1 cellular context compared by ENCODE assay signal in the genomic region with DNA sequence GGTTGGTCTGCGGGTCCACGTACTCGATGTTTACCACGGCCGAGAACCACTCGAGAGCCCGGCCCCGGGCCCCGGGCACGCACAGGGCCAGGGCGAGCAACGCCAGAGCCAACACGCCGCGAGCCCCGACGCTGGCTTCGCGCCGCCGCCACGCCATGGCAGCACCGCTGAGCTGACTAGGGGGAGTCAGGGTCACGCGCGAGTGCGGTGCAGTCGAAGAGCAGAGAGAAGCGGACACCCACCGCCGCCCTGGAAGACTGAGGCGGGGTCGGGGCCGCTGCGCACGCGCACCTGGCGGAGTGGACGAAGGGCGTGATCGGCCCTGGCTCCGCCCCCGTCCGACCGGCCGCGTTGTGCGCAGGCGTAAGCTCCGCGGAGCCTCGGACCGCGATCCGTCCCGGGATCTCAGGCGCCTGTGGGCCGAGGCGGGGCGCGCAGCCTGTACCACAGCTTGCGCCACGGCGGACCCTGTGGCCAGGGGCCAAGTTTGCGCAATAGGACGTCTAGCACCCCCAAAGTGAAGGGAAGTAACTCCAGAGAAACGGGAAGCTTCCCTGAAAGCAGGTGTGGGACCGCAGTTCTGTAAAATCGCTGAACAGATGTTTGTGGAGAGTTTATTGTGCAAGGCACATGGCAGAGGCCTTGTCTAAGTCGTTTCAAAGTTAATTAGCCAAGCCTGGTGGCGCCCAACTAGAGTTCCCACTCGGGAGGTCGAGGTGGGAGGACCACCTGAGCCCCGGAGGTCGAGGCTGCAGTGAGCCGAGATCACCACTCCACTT.
A peak's percentile ranks its signal among the peaks of the same experiment; 100 is the strongest.
TF ChIP-seq lines count a peak whose summit lies in the region.

A gene with protein sequence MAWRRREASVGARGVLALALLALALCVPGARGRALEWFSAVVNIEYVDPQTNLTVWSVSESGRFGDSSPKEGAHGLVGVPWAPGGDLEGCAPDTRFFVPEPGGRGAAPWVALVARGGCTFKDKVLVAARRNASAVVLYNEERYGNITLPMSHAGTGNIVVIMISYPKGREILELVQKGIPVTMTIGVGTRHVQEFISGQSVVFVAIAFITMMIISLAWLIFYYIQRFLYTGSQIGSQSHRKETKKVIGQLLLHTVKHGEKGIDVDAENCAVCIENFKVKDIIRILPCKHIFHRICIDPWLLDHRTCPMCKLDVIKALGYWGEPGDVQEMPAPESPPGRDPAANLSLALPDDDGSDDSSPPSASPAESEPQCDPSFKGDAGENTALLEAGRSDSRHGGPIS (minus strand): TSS at position 270 of the 779 bp plus-strand sequence. CDS start 113 bp downstream, at position 157.

TF ChIP-seq in HepG2, 621 proteins besides CTCF, POLR2A, EP300 and RAD21 (continued from another document and continues in another):
- peak; percentile 98; the same call in 1 of the 2 replicates for TF ChIP-seq ZNF614 (CRISPR knock-in tag; IDR thresholded peaks at IDR 0.05; ENCODE audit: borderline replicate concordance)
- peak; percentile 69 for TF ChIP-seq RBM39 (IDR thresholded peaks at IDR 0.05; ENCODE audit: low read depth, low read length, poor library complexity, severe bottlenecking)
- TF ChIP-seq MLLT10 (CRISPR knock-in tag; IDR thresholded peaks at IDR 0.05) = no peak
- TF ChIP-seq MXI1 (IDR thresholded peaks at IDR 0.05; ENCODE audit: borderline replicate concordance, low read depth, low read length) = peak; percentile 58; the same call in 2 of the 3 replicates
- peak; percentile 84; the same call in 1 of the 2 replicates for TF ChIP-seq KDM4B (CRISPR knock-in tag; IDR thresholded peaks at IDR 0.05)
- TF ChIP-seq NR2C2 (CRISPR knock-in tag; IDR thresholded peaks at IDR 0.05; ENCODE audit: borderline replicate concordance) = peak; percentile 71
- no peak for TF ChIP-seq ATAD3A (CRISPR knock-in tag; IDR thresholded peaks at IDR 0.05)
- TF ChIP-seq, protein P1, sequence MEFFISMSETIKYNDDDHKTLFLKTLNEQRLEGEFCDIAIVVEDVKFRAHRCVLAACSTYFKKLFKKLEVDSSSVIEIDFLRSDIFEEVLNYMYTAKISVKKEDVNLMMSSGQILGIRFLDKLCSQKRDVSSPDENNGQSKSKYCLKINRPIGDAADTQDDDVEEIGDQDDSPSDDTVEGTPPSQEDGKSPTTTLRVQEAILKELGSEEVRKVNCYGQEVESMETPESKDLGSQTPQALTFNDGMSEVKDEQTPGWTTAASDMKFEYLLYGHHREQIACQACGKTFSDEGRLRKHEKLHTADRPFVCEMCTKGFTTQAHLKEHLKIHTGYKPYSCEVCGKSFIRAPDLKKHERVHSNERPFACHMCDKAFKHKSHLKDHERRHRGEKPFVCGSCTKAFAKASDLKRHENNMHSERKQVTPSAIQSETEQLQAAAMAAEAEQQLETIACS (CRISPR knock-in tag; IDR thresholded peaks at IDR 0.05) = peak; percentile 40
- TF ChIP-seq, protein P2, sequence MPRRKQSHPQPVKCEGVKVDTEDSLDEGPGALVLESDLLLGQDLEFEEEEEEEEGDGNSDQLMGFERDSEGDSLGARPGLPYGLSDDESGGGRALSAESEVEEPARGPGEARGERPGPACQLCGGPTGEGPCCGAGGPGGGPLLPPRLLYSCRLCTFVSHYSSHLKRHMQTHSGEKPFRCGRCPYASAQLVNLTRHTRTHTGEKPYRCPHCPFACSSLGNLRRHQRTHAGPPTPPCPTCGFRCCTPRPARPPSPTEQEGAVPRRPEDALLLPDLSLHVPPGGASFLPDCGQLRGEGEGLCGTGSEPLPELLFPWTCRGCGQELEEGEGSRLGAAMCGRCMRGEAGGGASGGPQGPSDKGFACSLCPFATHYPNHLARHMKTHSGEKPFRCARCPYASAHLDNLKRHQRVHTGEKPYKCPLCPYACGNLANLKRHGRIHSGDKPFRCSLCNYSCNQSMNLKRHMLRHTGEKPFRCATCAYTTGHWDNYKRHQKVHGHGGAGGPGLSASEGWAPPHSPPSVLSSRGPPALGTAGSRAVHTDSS (CRISPR knock-in tag; conservative IDR thresholded peaks at IDR 0.05) = 0 out of 2 replicates have a peak, but pooled peaks have one; percentile 41
- peak; percentile 78 for TF ChIP-seq SOX5 (CRISPR knock-in tag; IDR thresholded peaks at IDR 0.05; ENCODE audit: borderline replicate concordance)
- peak; percentile 98; the same call in 1 of the 2 replicates for TF ChIP-seq ZNF235 (CRISPR knock-in tag; IDR thresholded peaks at IDR 0.05; ENCODE audit: borderline replicate concordance)
- TF ChIP-seq ZNF20 (CRISPR knock-in tag; IDR thresholded peaks at IDR 0.05) = peak; percentile 85
- TF ChIP-seq, protein P3, sequence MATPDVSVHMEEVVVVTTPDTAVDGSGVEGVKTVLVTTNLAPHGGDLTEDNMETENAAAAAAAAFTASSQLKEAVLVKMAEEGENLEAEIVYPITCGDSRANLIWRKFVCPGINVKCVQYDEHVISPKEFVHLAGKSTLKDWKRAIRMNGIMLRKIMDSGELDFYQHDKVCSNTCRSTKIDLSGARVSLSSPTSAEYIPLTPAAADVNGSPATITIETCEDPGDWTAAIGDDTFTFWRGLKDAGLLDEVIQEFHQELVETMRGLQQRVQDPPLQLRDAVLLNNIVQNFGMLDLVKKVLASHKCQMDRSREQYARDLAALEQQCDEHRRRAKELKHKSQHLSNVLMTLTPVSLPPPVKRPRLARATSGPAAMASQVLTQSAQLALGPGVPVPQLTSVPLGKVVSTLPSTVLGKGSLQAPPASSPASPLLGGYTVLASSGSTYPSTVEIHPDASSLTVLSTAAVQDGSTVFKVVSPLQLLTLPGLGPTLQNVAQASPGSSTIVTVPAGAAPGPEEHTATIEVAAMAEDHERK (CRISPR knock-in tag; IDR thresholded peaks at IDR 0.05; ENCODE audit: low read depth) = peak; percentile 38; the same call in 1 of the 2 replicates
- peak; percentile 37; the same call in 1 of the 2 replicates for TF ChIP-seq MAFF (IDR thresholded peaks at IDR 0.05; ENCODE audit: low read depth, low read length)
- peak; percentile 64 for TF ChIP-seq ETV5 (CRISPR knock-in tag; IDR thresholded peaks at IDR 0.05; ENCODE audit: borderline replicate concordance)
- TF ChIP-seq MED13 (CRISPR knock-in tag; IDR thresholded peaks at IDR 0.05) = peak; percentile 87
- peak; percentile 81 for TF ChIP-seq ZNF367 (CRISPR knock-in tag; IDR thresholded peaks at IDR 0.05; ENCODE audit: borderline replicate concordance)
- no peak; the same call in none of the 2 replicates for TF ChIP-seq ZNF615 (CRISPR knock-in tag; IDR thresholded peaks at IDR 0.05; ENCODE audit: borderline replicate concordance)
- TF ChIP-seq, protein P4, sequence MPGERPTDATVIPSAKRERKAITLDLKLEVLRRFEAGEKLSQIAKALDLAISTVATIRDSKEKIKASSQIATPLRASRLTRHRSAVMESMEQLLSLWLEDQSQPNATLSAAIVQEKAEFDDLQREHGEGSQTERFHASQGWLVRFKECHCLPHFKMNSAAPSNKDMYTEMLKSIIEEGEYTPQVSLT (CRISPR knock-in tag; IDR thresholded peaks at IDR 0.05; ENCODE audit: borderline replicate concordance, low read depth) = 0 out of 2 replicates have a peak, but pooled peaks have one; percentile 26
- TF ChIP-seq TBX3 (IDR thresholded peaks at IDR 0.05; ENCODE audit: borderline replicate concordance) = peak; percentile 43; the same call in 1 of the 2 replicates
- TF ChIP-seq, protein P5, sequence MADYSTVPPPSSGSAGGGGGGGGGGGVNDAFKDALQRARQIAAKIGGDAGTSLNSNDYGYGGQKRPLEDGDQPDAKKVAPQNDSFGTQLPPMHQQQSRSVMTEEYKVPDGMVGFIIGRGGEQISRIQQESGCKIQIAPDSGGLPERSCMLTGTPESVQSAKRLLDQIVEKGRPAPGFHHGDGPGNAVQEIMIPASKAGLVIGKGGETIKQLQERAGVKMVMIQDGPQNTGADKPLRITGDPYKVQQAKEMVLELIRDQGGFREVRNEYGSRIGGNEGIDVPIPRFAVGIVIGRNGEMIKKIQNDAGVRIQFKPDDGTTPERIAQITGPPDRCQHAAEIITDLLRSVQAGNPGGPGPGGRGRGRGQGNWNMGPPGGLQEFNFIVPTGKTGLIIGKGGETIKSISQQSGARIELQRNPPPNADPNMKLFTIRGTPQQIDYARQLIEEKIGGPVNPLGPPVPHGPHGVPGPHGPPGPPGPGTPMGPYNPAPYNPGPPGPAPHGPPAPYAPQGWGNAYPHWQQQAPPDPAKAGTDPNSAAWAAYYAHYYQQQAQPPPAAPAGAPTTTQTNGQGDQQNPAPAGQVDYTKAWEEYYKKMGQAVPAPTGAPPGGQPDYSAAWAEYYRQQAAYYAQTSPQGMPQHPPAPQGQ (CRISPR knock-in tag; IDR thresholded peaks at IDR 0.05; ENCODE audit: borderline replicate concordance) = no peak; the same call in 1 of the 2 replicates
- no peak for TF ChIP-seq JUNB (CRISPR knock-in tag; IDR thresholded peaks at IDR 0.05; ENCODE audit: borderline replicate concordance)
- TF ChIP-seq ZNF850 (CRISPR knock-in tag; conservative IDR thresholded peaks at IDR 0.05) = peak; percentile 66; the same call in 1 of the 2 replicates
- peak; percentile 96 for TF ChIP-seq ZFY (CRISPR knock-in tag; IDR thresholded peaks at IDR 0.05)
- TF ChIP-seq HOXA5 (CRISPR knock-in tag; IDR thresholded peaks at IDR 0.05) = peak; percentile 99
- TF ChIP-seq TEAD2 (CRISPR knock-in tag; IDR thresholded peaks at IDR 0.05) = peak; percentile 67; the same call in 1 of the 2 replicates
- TF ChIP-seq KMT2A (CRISPR knock-in tag; IDR thresholded peaks at IDR 0.05) = peak; percentile 95
- peak; percentile 87; the same call in 1 of the 2 replicates for TF ChIP-seq ETV6 (CRISPR knock-in tag; conservative IDR thresholded peaks at IDR 0.05)
- TF ChIP-seq, protein P6, sequence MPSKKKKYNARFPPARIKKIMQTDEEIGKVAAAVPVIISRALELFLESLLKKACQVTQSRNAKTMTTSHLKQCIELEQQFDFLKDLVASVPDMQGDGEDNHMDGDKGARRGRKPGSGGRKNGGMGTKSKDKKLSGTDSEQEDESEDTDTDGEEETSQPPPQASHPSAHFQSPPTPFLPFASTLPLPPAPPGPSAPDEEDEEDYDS (CRISPR knock-in tag; IDR thresholded peaks at IDR 0.05) = peak; percentile 93
- TF ChIP-seq HNF4G (IDR thresholded peaks at IDR 0.05; ENCODE audit: borderline replicate concordance, low read depth, low read length) = peak; percentile 86
- peak; percentile 94 for TF ChIP-seq HNF4G (CRISPR knock-in tag; IDR thresholded peaks at IDR 0.05; ENCODE audit: borderline replicate concordance, low read depth)
- TF ChIP-seq ZBTB38 (CRISPR knock-in tag; IDR thresholded peaks at IDR 0.05) = peak; percentile 97
- TF ChIP-seq ARNT (IDR thresholded peaks at IDR 0.05) = no peak
- TF ChIP-seq SPEN (CRISPR knock-in tag; IDR thresholded peaks at IDR 0.05; ENCODE audit: low read depth) = peak; percentile 97
- TF ChIP-seq HNRNPUL1 (IDR thresholded peaks at IDR 0.05; ENCODE audit: low read depth, low read length) = peak; percentile 66
- TF ChIP-seq U2AF1 (optimal IDR thresholded peaks at IDR 0.05; ENCODE audit: low read depth, low read length) = no peak
- TF ChIP-seq STAG1 (CRISPR knock-in tag; IDR thresholded peaks at IDR 0.05) = peak; percentile 17; the same call in 1 of the 2 replicates
- TF ChIP-seq ELF1 (CRISPR knock-in tag; IDR thresholded peaks at IDR 0.05) = peak; percentile 71
- peak; percentile 85 for TF ChIP-seq FOXO1 (CRISPR knock-in tag; IDR thresholded peaks at IDR 0.05)
- TF ChIP-seq, protein P7, sequence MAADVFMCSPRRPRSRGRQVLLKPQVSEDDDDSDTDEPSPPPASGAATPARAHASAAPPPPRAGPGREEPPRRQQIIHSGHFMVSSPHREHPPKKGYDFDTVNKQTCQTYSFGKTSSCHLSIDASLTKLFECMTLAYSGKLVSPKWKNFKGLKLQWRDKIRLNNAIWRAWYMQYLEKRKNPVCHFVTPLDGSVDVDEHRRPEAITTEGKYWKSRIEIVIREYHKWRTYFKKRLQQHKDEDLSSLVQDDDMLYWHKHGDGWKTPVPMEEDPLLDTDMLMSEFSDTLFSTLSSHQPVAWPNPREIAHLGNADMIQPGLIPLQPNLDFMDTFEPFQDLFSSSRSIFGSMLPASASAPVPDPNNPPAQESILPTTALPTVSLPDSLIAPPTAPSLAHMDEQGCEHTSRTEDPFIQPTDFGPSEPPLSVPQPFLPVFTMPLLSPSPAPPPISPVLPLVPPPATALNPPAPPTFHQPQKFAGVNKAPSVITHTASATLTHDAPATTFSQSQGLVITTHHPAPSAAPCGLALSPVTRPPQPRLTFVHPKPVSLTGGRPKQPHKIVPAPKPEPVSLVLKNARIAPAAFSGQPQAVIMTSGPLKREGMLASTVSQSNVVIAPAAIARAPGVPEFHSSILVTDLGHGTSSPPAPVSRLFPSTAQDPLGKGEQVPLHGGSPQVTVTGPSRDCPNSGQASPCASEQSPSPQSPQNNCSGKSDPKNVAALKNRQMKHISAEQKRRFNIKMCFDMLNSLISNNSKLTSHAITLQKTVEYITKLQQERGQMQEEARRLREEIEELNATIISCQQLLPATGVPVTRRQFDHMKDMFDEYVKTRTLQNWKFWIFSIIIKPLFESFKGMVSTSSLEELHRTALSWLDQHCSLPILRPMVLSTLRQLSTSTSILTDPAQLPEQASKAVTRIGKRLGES (CRISPR knock-in tag; IDR thresholded peaks at IDR 0.05; ENCODE audit: borderline replicate concordance) = peak; percentile 75
- TF ChIP-seq ISL2 (CRISPR knock-in tag; IDR thresholded peaks at IDR 0.05) = peak; percentile 91
- peak; percentile 95 for TF ChIP-seq PAWR (CRISPR knock-in tag; IDR thresholded peaks at IDR 0.05; ENCODE audit: borderline replicate concordance)
- TF ChIP-seq GABPB1 (CRISPR knock-in tag; IDR thresholded peaks at IDR 0.05) = peak; percentile 80
- peak; percentile 97 for TF ChIP-seq ZNF264 (CRISPR knock-in tag; IDR thresholded peaks at IDR 0.05)
- TF ChIP-seq ZNF773 (CRISPR knock-in tag; IDR thresholded peaks at IDR 0.05; ENCODE audit: borderline replicate concordance) = peak; percentile 86; the same call in 1 of the 2 replicates
- TF ChIP-seq, protein P8, sequence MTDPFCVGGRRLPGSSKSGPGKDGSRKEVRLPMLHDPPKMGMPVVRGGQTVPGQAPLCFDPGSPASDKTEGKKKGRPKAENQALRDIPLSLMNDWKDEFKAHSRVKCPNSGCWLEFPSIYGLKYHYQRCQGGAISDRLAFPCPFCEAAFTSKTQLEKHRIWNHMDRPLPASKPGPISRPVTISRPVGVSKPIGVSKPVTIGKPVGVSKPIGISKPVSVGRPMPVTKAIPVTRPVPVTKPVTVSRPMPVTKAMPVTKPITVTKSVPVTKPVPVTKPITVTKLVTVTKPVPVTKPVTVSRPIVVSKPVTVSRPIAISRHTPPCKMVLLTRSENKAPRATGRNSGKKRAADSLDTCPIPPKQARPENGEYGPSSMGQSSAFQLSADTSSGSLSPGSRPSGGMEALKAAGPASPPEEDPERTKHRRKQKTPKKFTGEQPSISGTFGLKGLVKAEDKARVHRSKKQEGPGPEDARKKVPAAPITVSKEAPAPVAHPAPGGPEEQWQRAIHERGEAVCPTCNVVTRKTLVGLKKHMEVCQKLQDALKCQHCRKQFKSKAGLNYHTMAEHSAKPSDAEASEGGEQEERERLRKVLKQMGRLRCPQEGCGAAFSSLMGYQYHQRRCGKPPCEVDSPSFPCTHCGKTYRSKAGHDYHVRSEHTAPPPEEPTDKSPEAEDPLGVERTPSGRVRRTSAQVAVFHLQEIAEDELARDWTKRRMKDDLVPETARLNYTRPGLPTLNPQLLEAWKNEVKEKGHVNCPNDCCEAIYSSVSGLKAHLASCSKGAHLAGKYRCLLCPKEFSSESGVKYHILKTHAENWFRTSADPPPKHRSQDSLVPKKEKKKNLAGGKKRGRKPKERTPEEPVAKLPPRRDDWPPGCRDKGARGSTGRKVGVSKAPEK (CRISPR knock-in tag; IDR thresholded peaks at IDR 0.05; ENCODE audit: borderline replicate concordance) = peak; percentile 100
- TF ChIP-seq ZNF557 (CRISPR knock-in tag; IDR thresholded peaks at IDR 0.05) = peak; percentile 94
- peak; percentile 81 for TF ChIP-seq NRL (CRISPR knock-in tag; IDR thresholded peaks at IDR 0.05; ENCODE audit: borderline replicate concordance)
- TF ChIP-seq NFE2L1 (CRISPR knock-in tag; IDR thresholded peaks at IDR 0.05; ENCODE audit: borderline replicate concordance) = peak; percentile 84; the same call in 1 of the 2 replicates
- TF ChIP-seq ZNF816 (CRISPR knock-in tag; IDR thresholded peaks at IDR 0.05; ENCODE audit: borderline replicate concordance) = no peak; the same call in 1 of the 2 replicates
